23 cellular contexts compared by ENCODE assay signal in genomic region chr2:46173030-46173429, GRCh38.
DNase-seq lines count a peak whose midpoint lies in the region; ATAC-seq and TF ChIP-seq lines count a peak whose summit lies in the region.
"Had no signal": no experiment of that assay in that cellular context is flagged by ENCODE, and none has a peak within 500 bp of the region (broad histone marks: within the 10 kb centered on the region; RNA-seq: fewer than 3 reads in every experiment).

No MANE protein-coding gene starts in this region.

- no peak overlapping the region for H4K5ac ChIP-seq in IMR-90 (ENCODE audit: low read depth, low read length)

- H3K56ac ChIP-seq in IMR-90 (ENCODE audit: extremely low read depth, insufficient read depth, low read length): no peak overlapping the region

- no peak overlapping the region for H3K4ac ChIP-seq in IMR-90 (ENCODE audit: low read depth, low read length)

- DNase-seq in HCT116 (ENCODE audit: low read depth, low spot score) (no peak), IMR-90 (no peak), foreskin keratinocyte (no peak), smooth muscle cell (lab: John Stamatoyannopoulos, UW; ENCODE audit: unreplicated experiment) (no peak), T1000 (lab: John Stamatoyannopoulos, UW) (no peak), NCI-H2029 treated with DMSO at 0.1 percent for 48 hours (lab: John Stamatoyannopoulos, UW) (no peak), D341Med (ENCODE audit: low spot score) (no peak)
- DNase-seq: C1 segment of cervical spinal cord; CD4-positive, alpha-beta memory T cell; DMS 273 treated with DMSO at 0.1 percent for 48 hours; EL; GDM1; HCEC 1CT; Kasumi-1; MV-4-11; NCI-H1436 treated with DMSO at 0.1 percent for 48 hours; NCI-H2107; NCI-H446 treated with DMSO at 0.1 percent for 48 hours; NCI-H82; NK-92 treated with Interleukin-12 subunit alpha and Interleukin-12 subunit beta, amount 100 ng/mL, for 24 hours; PC-9; SHP77 had no signal

- no peaks in the 10 kb centered on the region for H3K36me3 ChIP-seq in HCT116 (ENCODE audit: control insufficient read depth in 1 of 2, insufficient read depth in 2 of 2, low read length in 2 of 2)
- H3K36me3 ChIP-seq in IMR-90 (ENCODE audit: control insufficient read depth, insufficient read depth, low read length): no peaks in the 10 kb centered on the region
- no peaks in the 10 kb centered on the region for H3K36me3 ChIP-seq in smooth muscle cell (ENCODE audit: low read depth)

- H4K20me1 ChIP-seq in HCT116 (ENCODE audit: insufficient read depth) (no peaks in the 10 kb centered on the region), IMR-90 (ENCODE audit: insufficient read depth, low read length) (no peaks in the 10 kb centered on the region; the same call in 1 of the 2 replicates), smooth muscle cell (ENCODE audit: low read depth) (no peaks in the 10 kb centered on the region)

- H3K79me1 ChIP-seq in IMR-90 (ENCODE audit: low read depth in 1 of 2, low read length in 2 of 2): peaks cover 0 to 34% of the 10 kb centered on the region in 2 experiments; a peak in 1 of 4 replicates

- no peaks in the 10 kb centered on the region for H3K9me2 ChIP-seq in HCT116 (ENCODE audit: insufficient read depth)

- H3K79me2 ChIP-seq in HCT116 (ENCODE audit: insufficient read depth, low read length) (no peaks in the 10 kb centered on the region), smooth muscle cell (ENCODE audit: low read depth) (no peaks in the 10 kb centered on the region)

- H2AK9ac ChIP-seq in IMR-90 (replicated peaks; ENCODE audit: low read depth, low read length, poor library complexity): no peak overlapping the region

- no peak overlapping the region for H2AK5ac ChIP-seq in IMR-90 (ENCODE audit: low read depth, low read length)

- H3K4me2 ChIP-seq in HCT116 (ENCODE audit: low read length) (no peak overlapping the region), IMR-90 (ENCODE audit: low read depth, low read length) (no peak overlapping the region), smooth muscle cell (no peak overlapping the region)
- H3K4me2 ChIP-seq: PC-9 had no signal

- H2BK120ac ChIP-seq in IMR-90 (ENCODE audit: low read depth, low read length): peak overlapping the region; percentile 51; the same call in 1 of the 2 replicates

- H2BK15ac ChIP-seq in IMR-90 (ENCODE audit: low read depth, low read length): 0 out of 3 replicates have a peak overlapping the region, but pooled peaks have one; percentile 83

- H3K27me3 ChIP-seq in HCT116 (ENCODE audit: insufficient read depth, low read length) (no peaks in the 10 kb centered on the region), IMR-90 (ENCODE audit: control insufficient read depth, insufficient read depth, low read length) (no peaks in the 10 kb centered on the region), foreskin keratinocyte (no peaks in the 10 kb centered on the region), smooth muscle cell (ENCODE audit: low read depth) (no peaks in the 10 kb centered on the region)

- no peak overlapping the region; a peak in 1 of 4 replicates for H4K8ac ChIP-seq in IMR-90 (ENCODE audit: low read depth in 2 of 2, low read length in 2 of 2)

- TF ChIP-seq POLR2A in HCT116 (IDR thresholded peaks at IDR 0.05; ENCODE audit: borderline replicate concordance, extremely low read depth, insufficient read depth, insufficient read length): no peak
- TF ChIP-seq POLR2A in IMR-90 (IDR thresholded peaks at IDR 0.05; ENCODE audit: low read depth, low read length): no peak

- in situ Hi-C loops in IMR-90 (cut with MboI; ENCODE audit: low sequenced_read_pairs): no loop called here

- TF ChIP-seq RAD21 in HCT116 (IDR thresholded peaks at IDR 0.05; ENCODE audit: low read depth) (no peak), IMR-90 (IDR thresholded peaks at IDR 0.05; ENCODE audit: low read length) (no peak)

- intact Hi-C loops in HCT116 (cut with micrococcal nuclease): no loop called here
- intact Hi-C loops in IMR-90 (cut with micrococcal nuclease): no loop called here

- H3K27ac ChIP-seq in HCT116 (ENCODE audit: low read depth, low read length) (peak overlapping the region; percentile 57), IMR-90 (ENCODE audit: insufficient read depth, low read length) (no peak overlapping the region), foreskin keratinocyte (peak overlapping the region; percentile 37), smooth muscle cell (ENCODE audit: low read depth) (peak overlapping the region; percentile 54)

- no peak overlapping the region for H2BK20ac ChIP-seq in IMR-90 (ENCODE audit: low read depth, low read length)

- H2BK5ac ChIP-seq in IMR-90 (ENCODE audit: low read depth, low read length, poor library complexity, severe bottlenecking): no peak overlapping the region

- no peak for TF ChIP-seq CTCF in HCT116 (IDR thresholded peaks at IDR 0.05 in 2 of 3, conservative IDR thresholded peaks at IDR 0.05 in 1 of 3; ENCODE audit: borderline replicate concordance in 1 of 3, insufficient read depth in 1 of 3, low read depth in 2 of 3, low read length in 2 of 3)
- TF ChIP-seq CTCF in IMR-90 (conservative IDR thresholded peaks at IDR 0.05; ENCODE audit: low read depth, low read length): no peak
- TF ChIP-seq CTCF in foreskin keratinocyte (conservative IDR thresholded peaks at IDR 0.05): no peak
- no peak for TF ChIP-seq CTCF in smooth muscle cell (IDR thresholded peaks at IDR 0.05; ENCODE audit: borderline replicate concordance, insufficient read depth, poor library complexity, severe bottlenecking)

- RAD21 ChIA-PET in HCT116 (lab: Charles Lee; ENCODE audit: low non-redundant PET in 1 of 2, low total read pairs in 2 of 2, uncharacterized antibody in 2 of 2, unreplicated experiment in 2 of 2): no interaction called here

- POLR2A ChIA-PET in HCT116 (lab: Charles Lee): no interaction called here
- POLR2A ChIA-PET in IMR-90 (lab: Charles Lee; ENCODE audit: unreplicated experiment): no interaction called here

- CTCF ChIA-PET in HCT116 (lab: Charles Lee) (no interaction called here), IMR-90 (lab: Yijun Ruan, JAX) (interaction anchor here (1.4 kb wide), 1 partner anchor 122 kb away, joined by 4 read pairs; no protein-coding TSS in a partner anchor)

- dilution Hi-C loops in IMR-90 (cut with HindIII; ENCODE audit: low sequenced_read_pairs, unreplicated experiment): no loop called here

- ATAC-seq in HCT116: no peak
- no peak for ATAC-seq in IMR-90 (ENCODE audit: low read depth)
- ATAC-seq in foreskin keratinocyte: no peak

- no peak overlapping the region for H3K23ac ChIP-seq in IMR-90 (ENCODE audit: low read depth, low read length)

- BruUV-seq in HCT116 (replicated peaks; lab: Mats Ljungman, UMichigan): no TSS peak
- no TSS peak for BruUV-seq in IMR-90 (replicated peaks; lab: Mats Ljungman, UMichigan)

- H3K9ac ChIP-seq in HCT116 (ENCODE audit: low read length): 0 out of 2 replicates have a peak overlapping the region, but pooled peaks have one; percentile 1
- H3K9ac ChIP-seq in IMR-90 (ENCODE audit: low read depth, low read length): no peak overlapping the region
- H3K9ac ChIP-seq in smooth muscle cell (ENCODE audit: low read depth): no peak overlapping the region

- H3K9me1 ChIP-seq in IMR-90 (ENCODE audit: insufficient read depth, low read length): peaks cover 21% of the 10 kb centered on the region

- H2AFZ ChIP-seq in HCT116 (ENCODE audit: low read depth, low read length, poor library complexity, severe bottlenecking) (no peak overlapping the region), IMR-90 (replicated peaks; ENCODE audit: low read length, poor library complexity) (no peak overlapping the region), smooth muscle cell (ENCODE audit: low read depth) (no peak overlapping the region)
- H2AFZ ChIP-seq: PC-9 had no signal

- H3K18ac ChIP-seq in IMR-90 (ENCODE audit: low read depth, low read length): no peak overlapping the region

- H3F3A ChIP-seq in smooth muscle cell (ENCODE audit: low read depth): peaks cover 37% of the 10 kb centered on the region

- H4K91ac ChIP-seq in IMR-90 (ENCODE audit: insufficient read depth, low read depth, low read length): no peak overlapping the region

- H3K4me1 ChIP-seq in HCT116 (ENCODE audit: control insufficient read depth in 1 of 2, insufficient read depth in 2 of 2, low read length in 2 of 2) (peaks cover 19 to 37% of the 10 kb centered on the region in 2 experiments), IMR-90 (ENCODE audit: control insufficient read depth, insufficient read depth, low read length) (peaks cover 17% of the 10 kb centered on the region), foreskin keratinocyte (peaks cover 23% of the 10 kb centered on the region), smooth muscle cell (ENCODE audit: low read depth) (peaks cover 33% of the 10 kb centered on the region)

- H3K9me3 ChIP-seq in HCT116 (ENCODE audit: control insufficient read depth in 1 of 2, insufficient read depth in 1 of 2, low read depth in 1 of 2, low read length in 2 of 2) (no peaks in the 10 kb centered on the region), IMR-90 (ENCODE audit: control insufficient read depth, insufficient read depth, low read length) (no peaks in the 10 kb centered on the region), smooth muscle cell (replicated peaks; ENCODE audit: low read depth) (no peaks in the 10 kb centered on the region)

- no peak overlapping the region for H3K14ac ChIP-seq in IMR-90 (replicated peaks; ENCODE audit: low read depth, low read length)

- no CpG with 5 or more reads among the region's 4 CpGs for WGBS in IMR-90 (ENCODE audit: extremely low coverage in 2 of 2, insufficient read length in 1 of 2), 2 experiments
- WGBS in smooth muscle cell (ENCODE audit: low lambda C conversion rate): 93% methylated on average over 4 of the region's 4 CpGs

- H3K4me3 ChIP-seq in HCT116 (replicated peaks in 1 of 2; ENCODE audit: low read depth in 1 of 2, low read length in 2 of 2) (no peak overlapping the region), IMR-90 (ENCODE audit: insufficient read depth, low read depth, low read length) (no peak overlapping the region), smooth muscle cell (no peak overlapping the region)
- H3K4me3 ChIP-seq: GM12878, PC-9 had no signal

TF ChIP-seq in HCT116, 20 proteins besides CTCF, POLR2A, EP300 and RAD21 (continues in another document):
- no peak for TF ChIP-seq POLR2AphosphoS5 (IDR thresholded peaks at IDR 0.05; ENCODE audit: low read depth, low read length)
- no peak for TF ChIP-seq CEBPB (IDR thresholded peaks at IDR 0.05; ENCODE audit: low read depth)
- TF ChIP-seq SRF (IDR thresholded peaks at IDR 0.05; ENCODE audit: low read depth): no peak
- no peak for TF ChIP-seq CBX3 (IDR thresholded peaks at IDR 0.05; ENCODE audit: low read depth)
- TF ChIP-seq TCF7L2 (IDR thresholded peaks at IDR 0.05; ENCODE audit: borderline replicate concordance, extremely low read depth, insufficient read depth, insufficient read length): no peak

TF ChIP-seq in IMR-90, 13 proteins besides CTCF, POLR2A, EP300 and RAD21 (continues in another document):
- TF ChIP-seq USF2 (IDR thresholded peaks at IDR 0.05; ENCODE audit: low read depth, low read length) (no peak), MAZ (IDR thresholded peaks at IDR 0.05; ENCODE audit: borderline replicate concordance, low read depth, low read length) (no peak)
